In the genomic region with DNA sequence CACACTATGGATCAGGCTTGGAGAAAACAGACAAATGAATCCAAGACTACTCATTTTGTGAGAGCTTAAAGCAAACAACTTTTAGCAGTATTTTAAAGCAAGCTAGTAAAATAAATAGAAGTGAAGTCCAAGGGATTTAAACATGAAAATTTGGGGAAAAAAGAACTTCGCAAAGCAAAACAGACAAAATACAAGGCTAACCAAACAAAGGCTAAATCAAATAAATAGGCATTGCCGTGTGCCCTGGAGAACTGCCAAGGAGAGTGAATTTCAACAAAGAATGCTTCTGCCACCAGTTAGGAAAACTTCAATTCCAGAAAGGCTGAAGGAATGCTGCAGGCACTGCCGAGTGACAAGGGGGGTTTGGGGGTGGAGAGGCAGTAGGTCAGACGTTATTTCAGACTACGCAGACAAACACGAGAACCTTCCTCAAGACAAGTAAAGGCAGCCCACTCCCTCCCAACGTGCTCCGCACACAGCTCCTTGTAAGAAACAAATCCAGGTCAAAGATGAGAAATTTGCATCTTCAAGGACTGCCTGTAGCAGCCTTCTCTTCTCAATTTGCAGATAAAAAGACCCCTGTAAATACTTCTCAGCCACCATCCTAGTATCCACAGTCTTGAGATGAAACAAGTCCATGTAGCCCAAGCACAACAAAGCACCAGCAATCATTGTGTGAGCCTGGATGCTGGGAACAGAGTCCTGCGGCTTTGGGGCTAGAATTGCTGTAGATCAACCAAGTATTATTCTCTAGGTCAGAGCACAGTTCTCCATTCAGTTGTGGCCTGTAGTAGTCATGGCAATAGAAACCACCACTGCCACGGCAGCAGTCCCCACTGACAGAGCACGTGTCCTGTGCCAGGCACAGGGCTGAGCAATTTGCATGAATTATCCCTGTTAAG, we compare ENCODE assay signal across 8 cellular contexts. TPM values are rescaled to one million over a fixed set of nuclear protein-coding genes. Genes with fewer than 3 reads are reported as not detected.
DNase-seq lines count a peak whose midpoint lies in the region; ATAC-seq and TF ChIP-seq lines count a peak whose summit lies in the region.

No MANE protein-coding gene starts in this region.

- H3K27ac ChIP-seq in fibroblast of lung (ENCODE audit: insufficient read depth, low read length): peak overlapping the region; percentile 52
- no peak overlapping the region for H3K27ac ChIP-seq in neural progenitor cell

- H3K9me3 Mint-ChIP-seq in Caco-2 (ENCODE audit: unreplicated experiment): no peaks in the 10 kb centered on the region
- no peaks in the 10 kb centered on the region for H3K9me3 Mint-ChIP-seq in neural progenitor cell

- H3K9ac ChIP-seq in fibroblast of lung (ENCODE audit: insufficient read depth, low read length) (no peak overlapping the region), neural progenitor cell (no peak overlapping the region)

- H3K36me3 Mint-ChIP-seq in Caco-2 (ENCODE audit: insufficient read depth, unreplicated experiment): peaks cover 7% of the 10 kb centered on the region
- peaks cover 5% of the 10 kb centered on the region for H3K36me3 Mint-ChIP-seq in neural progenitor cell

- H3K27me3 ChIP-seq in Caco-2 (replicated peaks; ENCODE audit: control insufficient read depth, insufficient read depth, low read length) (no peaks in the 10 kb centered on the region), fibroblast of lung (ENCODE audit: control insufficient read depth, insufficient read depth, low read length) (no peaks in the 10 kb centered on the region), neural progenitor cell (no peaks in the 10 kb centered on the region)

- H3K4me2 ChIP-seq in fibroblast of lung (ENCODE audit: extremely low read depth, insufficient read depth, low read length) (peak overlapping the region; percentile 38), neural progenitor cell (peak overlapping the region; percentile 22)

- CTCF ChIA-PET in Caco-2 (lab: Charles Lee): interaction anchor here (1.0 kb wide), 1 partner anchor 28 kb away, joined by 3 read pairs; no protein-coding TSS in a partner anchor

- TF ChIP-seq CTCF in Caco-2 (IDR thresholded peaks at IDR 0.05; ENCODE audit: insufficient read depth in 1 of 2, low read depth in 1 of 2, low read length in 1 of 2, severe bottlenecking in 1 of 2, unreplicated experiment in 1 of 2) (no peak), fibroblast of lung (conservative IDR thresholded peaks at IDR 0.05 in 1 of 2, IDR thresholded peaks at IDR 0.05 in 1 of 2; ENCODE audit: low read depth in 1 of 2, low read length in 2 of 2) (no peak), neural progenitor cell (IDR thresholded peaks at IDR 0.05) (no peak)

- ATAC-seq in HG02571 (IDR thresholded peaks at IDR 0.05; ENCODE audit: unreplicated experiment): no peak

- BruUV-seq in Caco-2 (replicated peaks; lab: Mats Ljungman, UMichigan): no TSS peak

- peak in 1 of 2 experiments; percentile 14 for DNase-seq in Caco-2
- peak; percentile 34 for DNase-seq in NCI-H2081 treated with DMSO at 0.1 percent for 48 hours (lab: John Stamatoyannopoulos, UW)
- peak; percentile 67 to 78 for DNase-seq in fibroblast of lung (ENCODE audit: low read depth in 2 of 2)
- DNase-seq in neural progenitor cell (ENCODE audit: low spot score): peak; percentile 21
- DNase-seq in NK-92 (lab: John Stamatoyannopoulos, UW; ENCODE audit: unreplicated experiment): no peak
- no peak for DNase-seq in NCI-H2171 (lab: John Stamatoyannopoulos, UW)
- no peak for DNase-seq in NCI-H187 (lab: John Stamatoyannopoulos, UW)

- intact Hi-C loops in Caco-2 (cut with micrococcal nuclease; ENCODE audit: unreplicated experiment): loop anchor here (10.0 kb wide), 2 partner anchors 496 to 576 kb away; a partner anchor contains a TSS

- H3K27me3 Mint-ChIP-seq in Caco-2 (ENCODE audit: insufficient read depth, unreplicated experiment) (no peaks in the 10 kb centered on the region), neural progenitor cell (ENCODE audit: insufficient read depth, low read depth) (peaks cover 2% of the 10 kb centered on the region)

- H3K4me3 ChIP-seq in Caco-2 (ENCODE audit: low read depth, low read length): no peak overlapping the region
- no peak overlapping the region for H3K4me3 ChIP-seq in fibroblast of lung (replicated peaks in 1 of 4; ENCODE audit: control extremely low read depth in 1 of 4, insufficient read depth in 1 of 4, low read depth in 3 of 4, low read length in 4 of 4)
- H3K4me3 ChIP-seq in neural progenitor cell: no peak overlapping the region

- H3K9me3 ChIP-seq in Caco-2: no peaks in the 10 kb centered on the region
- H3K9me3 ChIP-seq in fibroblast of lung (ENCODE audit: control insufficient read depth, insufficient read depth, low read depth, low read length): no peaks in the 10 kb centered on the region
- H3K9me3 ChIP-seq in neural progenitor cell (ENCODE audit: low read depth): no peaks in the 10 kb centered on the region

- H3F3A ChIP-seq in neural progenitor cell (ENCODE audit: low read depth): peaks cover 15% of the 10 kb centered on the region

- peaks cover 15% of the 10 kb centered on the region for H3K4me1 Mint-ChIP-seq in Caco-2 (ENCODE audit: low read depth, unreplicated experiment)
- peaks cover 45% of the 10 kb centered on the region for H3K4me1 Mint-ChIP-seq in neural progenitor cell

- H3K79me2 ChIP-seq in fibroblast of lung (ENCODE audit: control insufficient read depth, insufficient read depth, low read length) (no peaks in the 10 kb centered on the region), neural progenitor cell (ENCODE audit: low read depth) (no peaks in the 10 kb centered on the region)

- H3K4me3 Mint-ChIP-seq in Caco-2 (ENCODE audit: unreplicated experiment) (peak overlapping the region; percentile 47), neural progenitor cell (peak overlapping the region; percentile 37)

- no peaks in the 10 kb centered on the region for H3K36me3 ChIP-seq in Caco-2 (ENCODE audit: control insufficient read depth, insufficient read depth, low read length)
- H3K36me3 ChIP-seq in fibroblast of lung (ENCODE audit: control insufficient read depth, insufficient read depth, low read length): no peaks in the 10 kb centered on the region
- H3K36me3 ChIP-seq in neural progenitor cell: no peaks in the 10 kb centered on the region

- H3K27ac Mint-ChIP-seq in Caco-2 (ENCODE audit: unreplicated experiment): peak overlapping the region; percentile 13
- peak overlapping the region; percentile 98 for H3K27ac Mint-ChIP-seq in neural progenitor cell

- H2AFZ ChIP-seq in fibroblast of lung (ENCODE audit: low read length): peak overlapping the region; percentile 22
- peak overlapping the region; percentile 8 for H2AFZ ChIP-seq in neural progenitor cell (replicated peaks)

- H4K20me1 ChIP-seq in fibroblast of lung (ENCODE audit: control insufficient read depth, extremely low read depth, insufficient read depth, low read length): no peaks in the 10 kb centered on the region
- H4K20me1 ChIP-seq in neural progenitor cell (ENCODE audit: low read depth): no peaks in the 10 kb centered on the region

- POLR2A ChIA-PET in Caco-2 (lab: Charles Lee): no interaction called here

- H3K4me1 ChIP-seq in Caco-2 (no peaks in the 10 kb centered on the region; the same call in 1 of the 2 replicates), fibroblast of lung (ENCODE audit: control insufficient read depth, extremely low read depth, insufficient read depth, low read length) (peaks cover 17% of the 10 kb centered on the region), neural progenitor cell (peaks cover 9% of the 10 kb centered on the region)

RNA-seq across cellular contexts. Expression of a gene that starts 43.3 kb away (rescaled TPM):
- total RNA-seq in Caco-2 (2022) (33.1 and 36.2 TPM in 2 replicates), fibroblast of lung (2.6 and 2.8 TPM in 2 replicates), neural progenitor cell (ENCODE audit: low replicate concordance) (20.0 and 27.6 TPM in 2 replicates)
- 4.0 and 7.1 TPM in 2 replicates for polyA plus RNA-seq in fibroblast of lung
- polyA plus RNA-seq in fibroblast of lung (2012): 4.3 and 7.4 TPM in 2 replicates
- polyA minus RNA-seq in fibroblast of lung (ENCODE audit: low replicate concordance): 0.22 TPM in 1 of 2 replicates, not detected in the other

RNA-seq across cellular contexts. Expression of a gene that starts 44.5 kb away (rescaled TPM):
- total RNA-seq in Caco-2 (2022): 29.0 and 29.2 TPM in 2 replicates
- 11.6 and 13.7 TPM in 2 replicates for total RNA-seq in fibroblast of lung
- 11.7 and 22.8 TPM in 2 replicates for polyA plus RNA-seq in fibroblast of lung
- polyA plus RNA-seq in fibroblast of lung (2012): 10.2 and 17.3 TPM in 2 replicates
- polyA minus RNA-seq in fibroblast of lung (ENCODE audit: low replicate concordance): 29.2 and 42.6 TPM in 2 replicates
- total RNA-seq in neural progenitor cell (ENCODE audit: low replicate concordance): 59.2 and 63.4 TPM in 2 replicates

Comparison
In these comparisons a context has a peak if more than half of its experiments do, and no peak if none do; other contexts are left out.
1. DNase-seq: peak in NCI-H2081 treated with DMSO at 0.1 percent for 48 hours (single experiment), fibroblast of lung (2 of 2) and neural progenitor cell (single experiment); none in NK-92 (single experiment), NCI-H2171 (single experiment) and NCI-H187 (0 of 2).